ENCODE assay signal across 8 cellular contexts in genomic region chr7:129950191-129950940, GRCh38. TPM values are rescaled to one million over a fixed set of nuclear protein-coding genes. Genes with fewer than 3 reads are reported as not detected.
DNase-seq lines count a peak whose midpoint lies in the region; ATAC-seq and TF ChIP-seq lines count a peak whose summit lies in the region.

No MANE protein-coding gene starts in this region.

- peaks cover 5 to 6% of the 10 kb centered on the region in 2 donors for H3K4me1 ChIP-seq in uterus

- no peaks in the 10 kb centered on the region for H3K36me3 ChIP-seq in uterus

- H3K27ac ChIP-seq in angular gyrus (ENCODE audit: low read depth, low read length) (peak overlapping the region; percentile 92), layer of hippocampus (ENCODE audit: low read depth, low read length) (peak overlapping the region; percentile 98), uterus (peak overlapping the region; percentile 92 to 96)

- TF ChIP-seq CTCF in GM12875 (IDR thresholded peaks at IDR 0.05; ENCODE audit: borderline replicate concordance, insufficient read depth, low read depth, low read length) = no peak
- no peak for TF ChIP-seq CTCF in uterus (IDR thresholded peaks at IDR 0.05)

- ATAC-seq in HG02610 (IDR thresholded peaks at IDR 0.05; ENCODE audit: unreplicated experiment) (peak; percentile 27), left lobe of liver (no peak), GM18520 (IDR thresholded peaks at IDR 0.05; ENCODE audit: unreplicated experiment) (no peak)

- DNase-seq in uterus = peak in 1 of 2 donors; percentile 49
- DNase-seq in left lobe of liver (ENCODE audit: low spot score) = no peak
- no peak for DNase-seq in OCI-M2 (lab: John Stamatoyannopoulos, UW; ENCODE audit: unreplicated experiment)

- no peak for TF ChIP-seq POLR2A in uterus (IDR thresholded peaks at IDR 0.05)

- H3K4me3 ChIP-seq in GM12875 (ENCODE audit: low read depth, low read length) = peak overlapping the region; percentile 95
- peak overlapping the region; percentile 63 to 74 for H3K4me3 ChIP-seq in uterus

- no peaks in the 10 kb centered on the region for H3K9me3 ChIP-seq in uterus

- H3K27me3 ChIP-seq in layer of hippocampus (ENCODE audit: control insufficient read depth, insufficient read depth, low read length) (no peaks in the 10 kb centered on the region), uterus (no peaks in the 10 kb centered on the region)

- intact Hi-C loops in uterus (cut with DNase I; ENCODE audit: low total_unique reads) = loop anchor here (5.0 kb wide), 1 partner anchor 123 kb away; no protein-coding TSS in a partner anchor

RNA-seq across cellular contexts. Expression of gene UBE2H, which starts 2.4 kb away (rescaled TPM):
- 10 to 100 TPM; 35.4 to 99.8 (median 53.1) TPM for total RNA-seq in uterus
- 33.8 TPM for total RNA-seq in left lobe of liver
